Comparison of ENCODE assay signal across 2 cellular contexts in genomic region chr17:63966646-63967265, GRCh38.
TF ChIP-seq lines count a peak whose summit lies in the region.

No MANE protein-coding gene starts in this region.

TF ChIP-seq in IMR-90, 13 proteins besides CTCF, POLR2A, EP300 and RAD21:
- TF ChIP-seq ELK1 (IDR thresholded peaks at IDR 0.05; ENCODE audit: borderline replicate concordance, low read depth, low read length) (no peak), MXI1 (IDR thresholded peaks at IDR 0.05; ENCODE audit: borderline replicate concordance, low read depth, low read length) (no peak), FOS (IDR thresholded peaks at IDR 0.05; ENCODE audit: low read depth, low read length) (no peak)

TF ChIP-seq in H1, 55 proteins besides CTCF, POLR2A, EP300 and RAD21:
- no peak for TF ChIP-seq CREB1 (IDR thresholded peaks at IDR 0.05)
- TF ChIP-seq ATF3 (IDR thresholded peaks at IDR 0.05; ENCODE audit: insufficient read depth, low read depth, low read length) = no peak
- TF ChIP-seq CHD1 (IDR thresholded peaks at IDR 0.05; ENCODE audit: low read depth, low read length) = no peak
- TF ChIP-seq KDM4A (IDR thresholded peaks at IDR 0.05; ENCODE audit: low read depth, low read length, severe bottlenecking) = no peak
- TF ChIP-seq BCL11A (IDR thresholded peaks at IDR 0.05; ENCODE audit: low read depth in 2 of 2, low read length in 2 of 2) = no peak
- TF ChIP-seq RFX5 (IDR thresholded peaks at IDR 0.05; ENCODE audit: borderline replicate concordance, low read depth, low read length) = no peak
- TF ChIP-seq RXRA (IDR thresholded peaks at IDR 0.05; ENCODE audit: insufficient read depth, low read depth, low read length) = no peak
- no peak for TF ChIP-seq ZNF274 (IDR thresholded peaks at IDR 0.05; ENCODE audit: borderline replicate concordance, extremely low read depth, low read length)
- no peak for TF ChIP-seq ATF2 (IDR thresholded peaks at IDR 0.05; ENCODE audit: low read length)
- no peak for TF ChIP-seq CBX5 (IDR thresholded peaks at IDR 0.05; ENCODE audit: low read depth, low read length)
- TF ChIP-seq SP4 (IDR thresholded peaks at IDR 0.05; ENCODE audit: low read length) = no peak
- TF ChIP-seq JUND (IDR thresholded peaks at IDR 0.05; ENCODE audit: low read length) = no peak
- TF ChIP-seq SUZ12 (IDR thresholded peaks at IDR 0.05; ENCODE audit: low read length) = no peak
- no peak for TF ChIP-seq HDAC2 (IDR thresholded peaks at IDR 0.05; ENCODE audit: borderline replicate concordance in 1 of 2, low read depth in 2 of 2, low read length in 2 of 2)
